Comparison of ENCODE assay signal across 1 cellular context in the genomic region with DNA sequence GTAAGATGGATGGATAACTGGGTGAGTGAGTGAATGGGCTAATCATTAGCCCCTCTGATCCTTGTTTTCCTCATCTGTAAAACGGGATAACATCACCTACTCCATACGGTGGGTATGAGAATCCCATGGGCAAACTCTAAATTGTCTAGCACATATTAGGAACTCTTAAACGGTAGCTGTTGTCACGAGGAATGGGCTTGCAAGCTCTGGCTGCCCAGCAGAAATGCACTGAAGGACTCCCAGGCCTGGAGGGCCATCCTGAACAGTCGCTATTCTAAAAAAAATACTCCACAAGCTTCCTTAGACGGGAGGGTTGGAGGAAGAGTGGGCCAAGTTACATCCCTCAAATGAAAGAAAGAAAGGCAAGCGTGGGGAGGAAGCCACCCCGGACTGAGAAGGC.
TF ChIP-seq lines count a peak whose summit lies in the region.

No MANE protein-coding gene starts in this region.

TF ChIP-seq in WTC11, 78 proteins besides CTCF, POLR2A, EP300 and RAD21 (continued from another document):
- TF ChIP-seq MXD4 (CRISPR knock-in tag; IDR thresholded peaks at IDR 0.05; ENCODE audit: borderline replicate concordance) (no peak), ZNF416 (CRISPR knock-in tag; IDR thresholded peaks at IDR 0.05) (no peak)
- TF ChIP-seq, protein P1, sequence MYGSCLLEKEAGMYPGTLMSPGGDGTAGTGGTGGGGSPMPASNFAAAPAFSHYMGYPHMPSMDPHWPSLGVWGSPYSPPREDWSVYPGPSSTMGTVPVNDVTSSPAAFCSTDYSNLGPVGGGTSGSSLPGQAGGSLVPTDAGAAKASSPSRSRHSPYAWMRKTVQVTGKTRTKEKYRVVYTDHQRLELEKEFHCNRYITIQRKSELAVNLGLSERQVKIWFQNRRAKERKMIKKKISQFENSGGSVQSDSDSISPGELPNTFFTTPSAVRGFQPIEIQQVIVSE (CRISPR knock-in tag; IDR thresholded peaks at IDR 0.05; ENCODE audit: borderline replicate concordance): no peak
- TF ChIP-seq, protein P2, sequence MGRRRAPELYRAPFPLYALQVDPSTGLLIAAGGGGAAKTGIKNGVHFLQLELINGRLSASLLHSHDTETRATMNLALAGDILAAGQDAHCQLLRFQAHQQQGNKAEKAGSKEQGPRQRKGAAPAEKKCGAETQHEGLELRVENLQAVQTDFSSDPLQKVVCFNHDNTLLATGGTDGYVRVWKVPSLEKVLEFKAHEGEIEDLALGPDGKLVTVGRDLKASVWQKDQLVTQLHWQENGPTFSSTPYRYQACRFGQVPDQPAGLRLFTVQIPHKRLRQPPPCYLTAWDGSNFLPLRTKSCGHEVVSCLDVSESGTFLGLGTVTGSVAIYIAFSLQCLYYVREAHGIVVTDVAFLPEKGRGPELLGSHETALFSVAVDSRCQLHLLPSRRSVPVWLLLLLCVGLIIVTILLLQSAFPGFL (CRISPR knock-in tag; IDR thresholded peaks at IDR 0.05; ENCODE audit: borderline replicate concordance): no peak
